ENCODE assay signal across 13 cellular contexts in genomic region chr16:57314161-57314785, GRCh38. TPM values are rescaled to one million over a fixed set of nuclear protein-coding genes. Genes with fewer than 3 reads are reported as not detected.
DNase-seq lines count a peak whose midpoint lies in the region; ATAC-seq, FAIRE-seq and TF ChIP-seq lines count a peak whose summit lies in the region.
"Had no signal": no experiment of that assay in that cellular context is flagged by ENCODE, and none has a peak within 500 bp of the region (broad histone marks: within the 10 kb centered on the region; RNA-seq: fewer than 3 reads in every experiment).

No MANE protein-coding gene starts in this region.

- POLR2A ChIA-PET in Panc1 (lab: Charles Lee) (interaction anchor here (0.5 kb wide), 1 partner anchor 61 kb away, joined by 3 read pairs; no protein-coding TSS in a partner anchor), endothelial cell of umbilical vein (lab: Charles Lee) (no interaction called here)

- H3K4me1 Mint-ChIP-seq in activated T-cell treated with anti-CD3 and anti-CD28 coated beads, Interleukin-2, amount 50 U/mL, for 72 hours (ENCODE audit: low read depth) = peaks cover 13% of the 10 kb centered on the region
- H3K4me1 Mint-ChIP-seq in stimulated activated naive CD8-positive, alpha-beta T cell treated with anti-CD3 and anti-CD28 coated beads, Interleukin-15, Interleukin-2, amounts not matched to agents 100 ng/mL and 50 ng/mL, for 24 hours (ENCODE audit: low read depth) = peaks cover 21% of the 10 kb centered on the region

- H4K20me1 ChIP-seq in endothelial cell of umbilical vein (replicated peaks; ENCODE audit: control insufficient read depth, extremely low read depth, insufficient read depth, low read length) = no peaks in the 10 kb centered on the region

- BruUV-seq in Panc1 (replicated peaks; lab: Mats Ljungman, UMichigan) = no TSS peak
- BruUV-seq in endothelial cell of umbilical vein (replicated peaks; lab: Mats Ljungman, UMichigan) = no TSS peak

- H3K4me3 Mint-ChIP-seq in activated T-cell treated with anti-CD3 and anti-CD28 coated beads, Interleukin-2, amount 50 U/mL, for 72 hours = peak overlapping the region; percentile 3 to 33
- no peak overlapping the region for H3K4me3 Mint-ChIP-seq in stimulated activated naive CD8-positive, alpha-beta T cell treated with anti-CD3 and anti-CD28 coated beads, Interleukin-15, Interleukin-2, amounts not matched to agents 100 ng/mL and 50 ng/mL, for 24 hours

- no peaks in the 10 kb centered on the region for H3K9me1 ChIP-seq in endothelial cell of umbilical vein (replicated peaks; ENCODE audit: control insufficient read depth, extremely low read depth, insufficient read depth, low read length)

- in situ Hi-C loops in Panc1 (cut with HindIII; ENCODE audit: low pct_unique_long_range_greater_than_20kb, low sequenced_read_pairs) = no loop called here

- peak; percentile 74 to 81 for ATAC-seq in activated T-cell treated with anti-CD3 and anti-CD28 coated beads, Interleukin-2, amount 50 U/mL, for 72 hours (replicated peaks in 1 of 2)
- ATAC-seq in Panc1 (no peak), HG03565 (IDR thresholded peaks at IDR 0.05; ENCODE audit: unreplicated experiment) (no peak)
- ATAC-seq: psoas muscle had no signal

- TF ChIP-seq CTCF in Panc1 (IDR thresholded peaks at IDR 0.05) (no peak), endothelial cell of umbilical vein (IDR thresholded peaks at IDR 0.05; ENCODE audit: extremely low read depth in 1 of 2, insufficient read depth in 1 of 2, low read depth in 1 of 2, low read length in 2 of 2) (no peak)

- dilution Hi-C loops in endothelial cell of umbilical vein (cut with MboI; ENCODE audit: extremely low pct_ligation_motif_present, low sequenced_read_pairs) = loop anchor here (25.0 kb wide), 1 partner anchor 98 kb away; the partner anchor contains the start of gene CCL17

- no peaks in the 10 kb centered on the region for H3K79me2 ChIP-seq in endothelial cell of umbilical vein (ENCODE audit: control insufficient read depth, insufficient read depth, low read length)

- no peak overlapping the region for H3K4me3 ChIP-seq in Panc1 (ENCODE audit: low read depth in 2 of 2, low read length in 2 of 2)
- no peak overlapping the region for H3K4me3 ChIP-seq in endothelial cell of umbilical vein (replicated peaks in 1 of 3; ENCODE audit: insufficient read depth in 1 of 3, low read depth in 1 of 3, low read length in 3 of 3)
- H3K4me3 ChIP-seq: psoas muscle had no signal

- no peak overlapping the region for H3K4me2 ChIP-seq in endothelial cell of umbilical vein (ENCODE audit: insufficient read depth, low read length)

- H3K27me3 ChIP-seq in Panc1 (ENCODE audit: control insufficient read depth, insufficient read depth, low read length) = no peaks in the 10 kb centered on the region
- no peaks in the 10 kb centered on the region for H3K27me3 ChIP-seq in endothelial cell of umbilical vein (ENCODE audit: control insufficient read depth in 2 of 2, insufficient read depth in 2 of 2, low read length in 2 of 2)

- no peaks in the 10 kb centered on the region for H3K36me3 ChIP-seq in Panc1 (ENCODE audit: control insufficient read depth, insufficient read depth, low read length)
- H3K36me3 ChIP-seq in endothelial cell of umbilical vein (ENCODE audit: control insufficient read depth in 2 of 2, extremely low read depth in 1 of 2, insufficient read depth in 2 of 2, low read length in 2 of 2) = no peaks in the 10 kb centered on the region

- peak; percentile 35 for FAIRE-seq in endothelial cell of umbilical vein (lab: Jason Lieb, UNC)

- no peak overlapping the region for H3K9ac ChIP-seq in endothelial cell of umbilical vein (replicated peaks; ENCODE audit: extremely low read depth, insufficient read depth, low read length)

- H3K27me3 Mint-ChIP-seq in activated T-cell treated with anti-CD3 and anti-CD28 coated beads, Interleukin-2, amount 50 U/mL, for 72 hours (ENCODE audit: low read depth) = no peaks in the 10 kb centered on the region
- H3K27me3 Mint-ChIP-seq in stimulated activated naive CD8-positive, alpha-beta T cell treated with anti-CD3 and anti-CD28 coated beads, Interleukin-15, Interleukin-2, amounts not matched to agents 100 ng/mL and 50 ng/mL, for 24 hours = no peaks in the 10 kb centered on the region

- H3K9me3 ChIP-seq in Panc1 (ENCODE audit: control insufficient read depth, insufficient read depth, low read depth, low read length) (no peaks in the 10 kb centered on the region), endothelial cell of umbilical vein (replicated peaks; ENCODE audit: control insufficient read depth, insufficient read depth, low read length) (no peaks in the 10 kb centered on the region)
- H3K9me3 ChIP-seq: psoas muscle had no signal

- H3K9me3 Mint-ChIP-seq in activated T-cell treated with anti-CD3 and anti-CD28 coated beads, Interleukin-2, amount 50 U/mL, for 72 hours = no peaks in the 10 kb centered on the region
- no peaks in the 10 kb centered on the region for H3K9me3 Mint-ChIP-seq in stimulated activated naive CD8-positive, alpha-beta T cell treated with anti-CD3 and anti-CD28 coated beads, Interleukin-15, Interleukin-2, amounts not matched to agents 100 ng/mL and 50 ng/mL, for 24 hours

- H2AFZ ChIP-seq in endothelial cell of umbilical vein (ENCODE audit: low read depth, low read length) = no peak overlapping the region

- intact Hi-C loops in Panc1 (cut with micrococcal nuclease; ENCODE audit: unreplicated experiment) = no loop called here
- intact Hi-C loops in endothelial cell of umbilical vein (cut with micrococcal nuclease) = no loop called here

- H3K36me3 Mint-ChIP-seq in activated T-cell treated with anti-CD3 and anti-CD28 coated beads, Interleukin-2, amount 50 U/mL, for 72 hours (ENCODE audit: insufficient read depth in 2 of 2) = no peaks in the 10 kb centered on the region
- no peaks in the 10 kb centered on the region for H3K36me3 Mint-ChIP-seq in stimulated activated naive CD8-positive, alpha-beta T cell treated with anti-CD3 and anti-CD28 coated beads, Interleukin-15, Interleukin-2, amounts not matched to agents 100 ng/mL and 50 ng/mL, for 24 hours (ENCODE audit: low read depth)

- H3K27ac Mint-ChIP-seq in activated T-cell treated with anti-CD3 and anti-CD28 coated beads, Interleukin-2, amount 50 U/mL, for 72 hours = no peak overlapping the region
- H3K27ac Mint-ChIP-seq in stimulated activated naive CD8-positive, alpha-beta T cell treated with anti-CD3 and anti-CD28 coated beads, Interleukin-15, Interleukin-2, amounts not matched to agents 100 ng/mL and 50 ng/mL, for 24 hours = peak overlapping the region; percentile 43

- H3K27ac ChIP-seq in Panc1 (ENCODE audit: low read length) (peak overlapping the region; percentile 72; the same call in 1 of the 2 replicates), endothelial cell of umbilical vein (ENCODE audit: insufficient read depth, low read depth, low read length) (no peak overlapping the region)
- H3K27ac ChIP-seq: psoas muscle had no signal

- CTCF ChIA-PET in Panc1 (lab: Charles Lee) = interaction anchor here (0.7 kb wide), 1 partner anchor 221 kb away, joined by 5 read pairs; no protein-coding TSS in a partner anchor
- CTCF ChIA-PET in endothelial cell of umbilical vein (lab: Charles Lee) = interaction anchor here (0.7 to 1.4 kb wide), 6 partner anchors 9 to 103 kb away, joined by 3 to 8 read pairs (median 4); no protein-coding TSS in a partner anchor

- TF ChIP-seq POLR2A in endothelial cell of umbilical vein (IDR thresholded peaks at IDR 0.05; ENCODE audit: low read depth, low read length) = no peak

- H3K4me1 ChIP-seq in Panc1 (ENCODE audit: control insufficient read depth, insufficient read depth, low read length) (peaks cover 37% of the 10 kb centered on the region), endothelial cell of umbilical vein (ENCODE audit: control insufficient read depth, extremely low read depth, insufficient read depth, low read length) (peaks cover 33% of the 10 kb centered on the region)
- H3K4me1 ChIP-seq: psoas muscle had no signal

- no peak for DNase-seq in activated T-cell treated with anti-CD3 and anti-CD28 coated beads, Interleukin-2, amount 50 U/mL, for 72 hours
- no peak for DNase-seq in activated T-cell treated with anti-CD3 and anti-CD28 coated beads for 4 hours
- no peak for DNase-seq in Panc1 (ENCODE audit: low read depth, low spot score)
- DNase-seq in endothelial cell of umbilical vein (ENCODE audit: low read depth, low spot score) = peak; percentile 30
- DNase-seq in COLO829 (ENCODE audit: low spot score) = no peak
- DNase-seq in T1000 (lab: John Stamatoyannopoulos, UW) = no peak
- DNase-seq: AML-193; effector CD4-positive, alpha-beta T cell; GOT3; OCI-M1; psoas muscle had no signal

RNA-seq across cellular contexts. Expression of gene PLLP, which starts 29.8 kb away (rescaled TPM):
- under 1 TPM in 1 of 2 donors, not detected in 1; 0.48 TPM for total RNA-seq in activated T-cell treated with anti-CD3 and anti-CD28 coated beads, Interleukin-2, amount 50 U/mL, for 72 hours
- total RNA-seq in Panc1 (2021; ENCODE audit: unreplicated experiment) (0.72 TPM), endothelial cell of umbilical vein (3.1 and 4.4 TPM in 2 replicates)
- 5.0 TPM for polyA plus RNA-seq in Panc1 (2012; ENCODE audit: insufficient read length)
- polyA plus RNA-seq in endothelial cell of umbilical vein = 14.4 and 19.3 TPM in 2 replicates
- polyA plus RNA-seq in endothelial cell of umbilical vein (2011; cell fraction: cytosol; rRNA removed) = 8.6 and 9.4 TPM in 2 replicates
- polyA plus RNA-seq in endothelial cell of umbilical vein (2011; cell fraction: nucleus; rRNA removed) = 2.9 and 4.0 TPM in 2 replicates
- polyA plus RNA-seq in endothelial cell of umbilical vein (2012) = 2.6 and 2.9 TPM in 2 replicates
- polyA minus RNA-seq in endothelial cell of umbilical vein = 4.8 and 5.6 TPM in 2 replicates
- 41.6 TPM for polyA minus RNA-seq in endothelial cell of umbilical vein (2011; cell fraction: cytosol; rRNA and poly(A)+ RNA removed)
- polyA minus RNA-seq in endothelial cell of umbilical vein (2011; cell fraction: nucleus; rRNA and poly(A)+ RNA removed) = 1.4 and 1.6 TPM in 2 replicates

RNA-seq across cellular contexts. Expression of gene CCL22, which starts 44.3 kb away (rescaled TPM):
- 1 to 10 TPM; 4.6 to 8.0 TPM for total RNA-seq in activated T-cell treated with anti-CD3 and anti-CD28 coated beads, Interleukin-2, amount 50 U/mL, for 72 hours
- 0.39 TPM for total RNA-seq in Panc1 (2021; ENCODE audit: unreplicated experiment)
- not detected for polyA plus RNA-seq in Panc1 (2012; ENCODE audit: insufficient read length)
- total RNA-seq in endothelial cell of umbilical vein = not detected in 2 replicates
- not detected in 2 replicates for polyA plus RNA-seq in endothelial cell of umbilical vein
- polyA plus RNA-seq in endothelial cell of umbilical vein (2011; cell fraction: cytosol; rRNA removed) = not detected in 2 replicates
- polyA plus RNA-seq in endothelial cell of umbilical vein (2011; cell fraction: nucleus; rRNA removed) = not detected in 2 replicates
- polyA plus RNA-seq in endothelial cell of umbilical vein (2012) = not detected in 2 replicates
- polyA minus RNA-seq in endothelial cell of umbilical vein = not detected in 2 replicates
- polyA minus RNA-seq in endothelial cell of umbilical vein (2011; cell fraction: cytosol; rRNA and poly(A)+ RNA removed) = not detected
- not detected in 2 replicates for polyA minus RNA-seq in endothelial cell of umbilical vein (2011; cell fraction: nucleus; rRNA and poly(A)+ RNA removed)

RNA-seq across cellular contexts. Expression of gene CX3CL1, which starts 58.0 kb away (rescaled TPM):
- not detected for total RNA-seq in activated T-cell treated with anti-CD3 and anti-CD28 coated beads, Interleukin-2, amount 50 U/mL, for 72 hours
- 21.8 TPM for total RNA-seq in Panc1 (2021; ENCODE audit: unreplicated experiment)
- polyA plus RNA-seq in Panc1 (2012; ENCODE audit: insufficient read length) = 34.8 TPM
- 1.2 and 2.3 TPM in 2 replicates for total RNA-seq in endothelial cell of umbilical vein
- polyA plus RNA-seq in endothelial cell of umbilical vein = 2.0 TPM in 2 replicates
- polyA plus RNA-seq in endothelial cell of umbilical vein (2011; cell fraction: cytosol; rRNA removed) = 1.2 and 2.5 TPM in 2 replicates
- polyA plus RNA-seq in endothelial cell of umbilical vein (2011; cell fraction: nucleus; rRNA removed) = 0.65 and 1.1 TPM in 2 replicates
- polyA plus RNA-seq in endothelial cell of umbilical vein (2012) = 0.66 and 1.6 TPM in 2 replicates
- polyA minus RNA-seq in endothelial cell of umbilical vein = 0.96 and 1.6 TPM in 2 replicates
- not detected for polyA minus RNA-seq in endothelial cell of umbilical vein (2011; cell fraction: cytosol; rRNA and poly(A)+ RNA removed)
- 0.29 and 0.53 TPM in 2 replicates for polyA minus RNA-seq in endothelial cell of umbilical vein (2011; cell fraction: nucleus; rRNA and poly(A)+ RNA removed)

Comparison
In these comparisons a context has a peak if more than half of its experiments do, and no peak if none do; other contexts are left out.
1. ATAC-seq: peak in activated T-cell treated with anti-CD3 and anti-CD28 coated beads, Interleukin-2, amount 50 U/mL, for 72 hours (2 of 2); none in Panc1 (single experiment) and HG03565 (single experiment).